In genomic region chr15:80105193-80105984, GRCh38 we compare ENCODE assay signal across 14 cellular contexts. TPM values are rescaled to one million over a fixed set of nuclear protein-coding genes. Genes with fewer than 3 reads are reported as not detected.
DNase-seq lines count a peak whose midpoint lies in the region; ATAC-seq and TF ChIP-seq lines count a peak whose summit lies in the region.
"Had no signal": no experiment of that assay in that cellular context is flagged by ENCODE, and none has a peak within 500 bp of the region (broad histone marks: within the 10 kb centered on the region; RNA-seq: fewer than 3 reads in every experiment).

No MANE protein-coding gene starts in this region.

- peaks cover 21% of the 10 kb centered on the region for H3K4me1 Mint-ChIP-seq in MCF 10A (ENCODE audit: insufficient read depth, unreplicated experiment)
- H3K4me1 Mint-ChIP-seq in stimulated activated naive CD8-positive, alpha-beta T cell treated with anti-CD3 and anti-CD28 coated beads, Interleukin-15, amount 100 ng/mL, for 72 hours: peaks cover 43% of the 10 kb centered on the region
- peaks cover 10% of the 10 kb centered on the region for H3K4me1 Mint-ChIP-seq in osteocyte (ENCODE audit: unreplicated experiment)
- H3K4me1 Mint-ChIP-seq: neural progenitor cell had no signal

- intact Hi-C loops in MCF 10A (cut with micrococcal nuclease): loop anchor here (5.0 kb wide), 1 partner anchor 33 kb away; no protein-coding TSS in a partner anchor
- intact Hi-C loops in breast epithelium (cut with DNase I; ENCODE audit: low total_unique reads): no loop called here

- peak overlapping the region; percentile 84 for H3K27ac Mint-ChIP-seq in MCF 10A (ENCODE audit: low read depth, unreplicated experiment)
- no peak overlapping the region for H3K27ac Mint-ChIP-seq in stimulated activated naive CD8-positive, alpha-beta T cell treated with anti-CD3 and anti-CD28 coated beads, Interleukin-15, amount 100 ng/mL, for 72 hours
- H3K27ac Mint-ChIP-seq in osteocyte (ENCODE audit: unreplicated experiment): no peak overlapping the region
- H3K27ac Mint-ChIP-seq: B cell; neural progenitor cell; stimulated activated memory B cell treated with anti-CD40 and anti-IgM and Interleukin-4, amounts not matched to agents 10 μg/mL and 1 μg/mL and 100 μg/mL, for 72 hours had no signal

- TF ChIP-seq CTCF in MCF 10A (IDR thresholded peaks at IDR 0.05; ENCODE audit: unreplicated experiment) (no peak), breast epithelium (IDR thresholded peaks at IDR 0.05) (no peak), osteocyte (IDR thresholded peaks at IDR 0.05) (no peak)

- no peaks in the 10 kb centered on the region for H3K36me3 ChIP-seq in breast epithelium
- H3K36me3 ChIP-seq: ascending aorta, neural progenitor cell had no signal

- H3K27ac ChIP-seq in breast epithelium: no peak overlapping the region
- H3K27ac ChIP-seq: ascending aorta, neural progenitor cell had no signal

- POLR2A ChIA-PET in MCF 10A (lab: Yijun Ruan, JAX): interaction anchor here (0.8 to 2.4 kb wide), 12 partner anchors 10 to 183 kb away, joined by 3 to 9 read pairs (median 3); no protein-coding TSS in a partner anchor

- ATAC-seq in esophagus mucosa: peak; percentile 65
- peak; percentile 56 for ATAC-seq in stimulated activated naive CD8-positive, alpha-beta T cell treated with anti-CD3 and anti-CD28 coated beads, Interleukin-15, amount 100 ng/mL, for 72 hours
- ATAC-seq: stimulated activated memory B cell treated with anti-CD40 and anti-IgM and Interleukin-4, amounts not matched to agents 10 μg/mL and 1 μg/mL and 100 μg/mL, for 72 hours had no signal

- peak overlapping the region; percentile 44 for H3K4me3 Mint-ChIP-seq in MCF 10A (ENCODE audit: unreplicated experiment)
- no peak overlapping the region for H3K4me3 Mint-ChIP-seq in stimulated activated naive CD8-positive, alpha-beta T cell treated with anti-CD3 and anti-CD28 coated beads, Interleukin-15, amount 100 ng/mL, for 72 hours
- no peak overlapping the region for H3K4me3 Mint-ChIP-seq in osteocyte (ENCODE audit: unreplicated experiment)
- H3K4me3 Mint-ChIP-seq: B cell; neural progenitor cell; stimulated activated memory B cell treated with anti-CD40 and anti-IgM and Interleukin-4, amounts not matched to agents 10 μg/mL and 1 μg/mL and 100 μg/mL, for 72 hours had no signal

- H3K36me3 Mint-ChIP-seq in MCF 10A (ENCODE audit: insufficient read depth, unreplicated experiment) (no peaks in the 10 kb centered on the region), osteocyte (ENCODE audit: unreplicated experiment) (peaks cover 15% of the 10 kb centered on the region)

- CTCF ChIA-PET in MCF 10A (lab: Yijun Ruan, JAX): interaction anchor here (0.6 kb wide), 1 partner anchor 42 kb away, joined by 3 read pairs; no protein-coding TSS in a partner anchor

- H3K27me3 ChIP-seq in breast epithelium: no peaks in the 10 kb centered on the region
- H3K27me3 ChIP-seq: ascending aorta, neural progenitor cell had no signal

- H3K27me3 Mint-ChIP-seq in MCF 10A (ENCODE audit: insufficient read depth, unreplicated experiment) (no peaks in the 10 kb centered on the region), osteocyte (ENCODE audit: unreplicated experiment) (no peaks in the 10 kb centered on the region)
- H3K27me3 Mint-ChIP-seq in stimulated activated naive CD8-positive, alpha-beta T cell treated with anti-CD3 and anti-CD28 coated beads, Interleukin-15, amount 100 ng/mL, for 72 hours: no peaks in the 10 kb centered on the region
- H3K27me3 Mint-ChIP-seq: B cell; stimulated activated memory B cell treated with anti-CD40 and anti-IgM and Interleukin-4, amounts not matched to agents 10 μg/mL and 1 μg/mL and 100 μg/mL, for 72 hours had no signal

- H3K9me3 Mint-ChIP-seq in MCF 10A (ENCODE audit: unreplicated experiment) (no peaks in the 10 kb centered on the region), osteocyte (ENCODE audit: unreplicated experiment) (no peaks in the 10 kb centered on the region)
- H3K9me3 Mint-ChIP-seq in stimulated activated naive CD8-positive, alpha-beta T cell treated with anti-CD3 and anti-CD28 coated beads, Interleukin-15, amount 100 ng/mL, for 72 hours: no peaks in the 10 kb centered on the region
- H3K9me3 Mint-ChIP-seq: neural progenitor cell; stimulated activated memory B cell treated with anti-CD40 and anti-IgM and Interleukin-4, amounts not matched to agents 10 μg/mL and 1 μg/mL and 100 μg/mL, for 72 hours had no signal

- no peak for TF ChIP-seq POLR2A in breast epithelium (IDR thresholded peaks at IDR 0.05)

- DNase-seq in MCF 10A (ENCODE audit: unreplicated experiment) (peak; percentile 61), breast epithelium (ENCODE audit: low spot score in 2 of 2) (no peak), RKO (ENCODE audit: low spot score) (peak; percentile 38), osteocyte (ENCODE audit: extremely low spot score, unreplicated experiment) (no peak), HuH-7.5 (ENCODE audit: low spot score) (no peak), foreskin melanocyte (no peak)
- no peak for DNase-seq in stimulated activated naive CD8-positive, alpha-beta T cell treated with anti-CD3 and anti-CD28 coated beads, Interleukin-15, amount 100 ng/mL, for 72 hours
- DNase-seq: NCI-H1105 treated with DMSO at 0.1 percent for 48 hours, T-helper 1 cell had no signal

- no peak overlapping the region for H3K4me3 ChIP-seq in breast epithelium
- H3K4me3 ChIP-seq: ascending aorta, neural progenitor cell had no signal

- H3K4me1 ChIP-seq in breast epithelium: no peaks in the 10 kb centered on the region
- H3K4me1 ChIP-seq: ascending aorta had no signal

- no peaks in the 10 kb centered on the region for H3K9me3 ChIP-seq in breast epithelium
- H3K9me3 ChIP-seq: ascending aorta had no signal

- no TSS peak for BruUV-seq in MCF 10A (replicated peaks; lab: Mats Ljungman, UMichigan)

RNA-seq across cellular contexts. Expression of gene ZFAND6, which starts 45.9 kb away (rescaled TPM):
- total RNA-seq in MCF 10A (2022): 57.6 and 59.5 TPM in 2 replicates
- total RNA-seq in breast epithelium: 100 to 1,000 TPM; 141 to 193 (median 159) TPM
- 42.8 TPM for total RNA-seq in esophagus mucosa
- 63.8 and 65.9 TPM in 2 replicates for total RNA-seq in osteocyte

RNA-seq across cellular contexts. Expression of gene FAH, which starts 47.4 kb away (rescaled TPM):
- total RNA-seq in MCF 10A (2022) (25.3 and 32.8 TPM in 2 replicates), breast epithelium (100 to 1,000 TPM in 1 of 3 donors, 10 to 100 TPM in 2; 48.8 to 164 (median 50.9) TPM), esophagus mucosa (14.6 TPM), osteocyte (9.5 and 12.9 TPM in 2 replicates)

Comparison
In these comparisons a context has a peak if more than half of its experiments do, and no peak if none do; other contexts are left out.
1. DNase-seq: peak in MCF 10A (single experiment) and RKO (single experiment); none in breast epithelium (0 of 2), stimulated activated naive CD8-positive, alpha-beta T cell treated with anti-CD3 and anti-CD28 coated beads, Interleukin-15, amount 100 ng/mL, for 72 hours (0 of 2), osteocyte (single experiment), HuH-7.5 (single experiment) and foreskin melanocyte (single experiment).